Comparison of ENCODE assay signal across 9 cellular contexts in genomic region chr15:90075420-90076289, GRCh38. TPM values are rescaled to one million over a fixed set of nuclear protein-coding genes. Genes with fewer than 3 reads are reported as not detected.
A peak's percentile ranks its signal among the peaks of the same experiment; 100 is the strongest.
DNase-seq lines count a peak whose midpoint lies in the region; ATAC-seq and TF ChIP-seq lines count a peak whose summit lies in the region.
"Had no signal": no experiment of that assay in that cellular context is flagged by ENCODE, and none has a peak within 500 bp of the region (broad histone marks: within the 10 kb centered on the region; RNA-seq: fewer than 3 reads in every experiment).

No MANE protein-coding gene starts in this region.

- no peaks in the 10 kb centered on the region for H3K27me3 ChIP-seq in H7 (ENCODE audit: control insufficient read depth, insufficient read depth, low read length)
- no peaks in the 10 kb centered on the region for H3K27me3 ChIP-seq in PC-9 (ENCODE audit: insufficient read depth, low read depth)

- CTCF ChIA-PET in PC-9 (lab: Charles Lee): interaction anchor here (0.6 to 1.6 kb wide), 3 partner anchors 77 to 217 kb away, joined by 3 to 12 read pairs (median 7); no protein-coding TSS in a partner anchor

- H3K27ac Mint-ChIP-seq in progenitor cell of endocrine pancreas: peak overlapping the region; percentile 84

- TF ChIP-seq CTCF in PC-9 (conservative IDR thresholded peaks at IDR 0.05) (no peak), progenitor cell of endocrine pancreas (IDR thresholded peaks at IDR 0.05; ENCODE audit: unreplicated experiment) (no peak)

- H3K4me3 Mint-ChIP-seq in progenitor cell of endocrine pancreas (ENCODE audit: low read depth): no peak overlapping the region

- H3K27me3 Mint-ChIP-seq in progenitor cell of endocrine pancreas: no peaks in the 10 kb centered on the region

- H3K79me2 ChIP-seq in PC-9 (ENCODE audit: low read depth): no peaks in the 10 kb centered on the region

- no peaks in the 10 kb centered on the region for H3K9me3 ChIP-seq in PC-9 (ENCODE audit: insufficient read depth, low read depth)

- peaks cover 1% of the 10 kb centered on the region for H3K36me3 ChIP-seq in H7 (replicated peaks; ENCODE audit: control insufficient read depth, insufficient read depth, low read length)
- 0 out of 2 replicates have a peak, but pooled peaks cover 6% of the 10 kb centered on the region for H3K36me3 ChIP-seq in PC-9 (ENCODE audit: low read depth)

- no peak overlapping the region for H3K27ac ChIP-seq in PC-9

- POLR2A ChIA-PET in PC-9 (lab: Charles Lee; ENCODE audit: unreplicated experiment): interaction anchor here (0.6 kb wide), 1 partner anchor 170 kb away, joined by 3 read pairs; no protein-coding TSS in a partner anchor

- H3K9me2 ChIP-seq in PC-9 (ENCODE audit: insufficient read depth): no peaks in the 10 kb centered on the region

- intact Hi-C loops in PC-9 (cut with micrococcal nuclease; ENCODE audit: unreplicated experiment): loop anchor here (1.0 to 2.0 kb wide), 2 partner anchors 29 to 40 kb away; no protein-coding TSS in a partner anchor

- peaks cover 8% of the 10 kb centered on the region for H3K36me3 Mint-ChIP-seq in progenitor cell of endocrine pancreas (ENCODE audit: insufficient read depth)

- no peaks in the 10 kb centered on the region for H3K4me1 Mint-ChIP-seq in progenitor cell of endocrine pancreas (ENCODE audit: low read depth)

- no peak overlapping the region for H3K4me2 ChIP-seq in PC-9

- H2AFZ ChIP-seq in PC-9: no peak overlapping the region

- no TSS peak for BruUV-seq in PC-9 (replicated peaks; lab: Mats Ljungman, UMichigan)

- no peaks in the 10 kb centered on the region for H4K20me1 ChIP-seq in PC-9 (ENCODE audit: insufficient read depth)

- ATAC-seq in esophagus mucosa (peak; percentile 89), GM21576 (IDR thresholded peaks at IDR 0.05; ENCODE audit: unreplicated experiment) (no peak)

- no peaks in the 10 kb centered on the region for H3K4me1 ChIP-seq in PC-9 (replicated peaks; ENCODE audit: insufficient read depth)

- H3K4me3 ChIP-seq in H7 (ENCODE audit: insufficient read depth, low read depth, low read length): no peak overlapping the region
- no peak overlapping the region for H3K4me3 ChIP-seq in PC-9

- no peaks in the 10 kb centered on the region for H3K9me3 Mint-ChIP-seq in progenitor cell of endocrine pancreas (ENCODE audit: low read depth)

- peak; percentile 82 for DNase-seq in H7
- DNase-seq in PC-9: peak; percentile 64 to 77
- DNase-seq in progenitor cell of endocrine pancreas (ENCODE audit: low spot score, unreplicated experiment): no peak
- DNase-seq in NCI-H2081 (lab: John Stamatoyannopoulos, UW): no peak
- DNase-seq in activated CD8-positive, alpha-beta memory T cell treated with anti-CD3 and anti-CD28 coated beads, Interleukin-2, amount 50 U/mL, for 4 hours: no peak
- no peak for DNase-seq in NCI-H2227 (lab: John Stamatoyannopoulos, UW; ENCODE audit: unreplicated experiment)
- DNase-seq: OCI-M1 had no signal

- H3F3A ChIP-seq in PC-9 (ENCODE audit: insufficient read depth, low read depth): peaks cover 22% of the 10 kb centered on the region; the same call in 1 of the 2 replicates

RNA-seq across cellular contexts. Expression of gene IDH2, which starts 26.6 kb away (rescaled TPM):
- 67.6 and 74.4 TPM in 2 replicates for total RNA-seq in H7 (2014; rRNA removed; shearing (Covaris generic))
- total RNA-seq in PC-9 (2021) (87.9 and 96.7 TPM in 2 replicates), esophagus mucosa (114 TPM), progenitor cell of endocrine pancreas (149 and 164 TPM in 2 replicates)

Comparison
In these comparisons a context has a peak if more than half of its experiments do, and no peak if none do; other contexts are left out.
1. DNase-seq: peak in H7 (single experiment) and PC-9 (2 of 2); none in progenitor cell of endocrine pancreas (single experiment), NCI-H2081 (0 of 2), activated CD8-positive, alpha-beta memory T cell treated with anti-CD3 and anti-CD28 coated beads, Interleukin-2, amount 50 U/mL, for 4 hours (single experiment) and NCI-H2227 (single experiment).